ENCODE assay signal across 23 cellular contexts in the genomic region with DNA sequence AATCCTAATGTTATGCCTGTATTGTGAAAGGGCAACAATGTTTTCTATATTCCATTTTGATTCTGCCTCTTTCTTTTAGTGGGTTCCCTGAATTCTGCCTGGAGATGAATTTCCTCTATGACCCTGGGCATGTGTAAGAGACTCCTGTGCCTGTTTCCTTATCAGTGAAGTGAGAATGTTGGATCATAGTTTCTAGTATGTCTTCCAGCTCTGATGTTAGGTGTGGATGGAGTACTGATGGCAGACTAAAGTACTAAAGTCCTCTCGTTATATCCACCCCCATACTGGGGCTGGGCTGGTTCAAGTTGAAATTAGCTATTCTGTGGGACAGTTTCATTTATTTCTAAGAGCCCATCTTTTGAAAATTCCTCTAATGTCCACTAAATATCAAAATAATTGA.
"Had no signal": no experiment of that assay in that cellular context is flagged by ENCODE, and none has a peak within 500 bp of the region (broad histone marks: within the 10 kb centered on the region; RNA-seq: fewer than 3 reads in every experiment).

No MANE protein-coding gene starts in this region.

- H3K36me3 ChIP-seq: MG63, SJCRH30 had no signal

- H3K27ac ChIP-seq: SJCRH30 had no signal

- DNase-seq: IMR-90, Karpas-422, KG1, MG63, NCI-H1092, NCI-H1105 treated with DMSO at 0.1 percent for 48 hours, NCI-H1417 treated with DMSO at 0.1 percent for 48 hours, NCI-H146, NCI-H1694 treated with DMSO at 0.1 percent for 48 hours, NCI-H2029, NCI-H2081 treated with DMSO at 0.1 percent for 48 hours, NCI-H2171, NCI-H226, NCI-H446, NCI-H510A, NCI-H524 treated with DMSO at 0.1 percent for 48 hours, NCI-H69, NCI-H774, RPMI8226, SHP77 treated with DMSO at 0.1 percent for 48 hours, SJCRH30 had no signal

- ATAC-seq: HepG2, SK-N-SH treated with all-trans-retinoic acid at 6 μM for 48 hours had no signal

- H3K4me3 ChIP-seq: MG63, SJCRH30 had no signal

- H3K27me3 ChIP-seq: MG63, SJCRH30 had no signal

- H3K9me3 ChIP-seq: MG63, SJCRH30 had no signal
